Comparison of ENCODE assay signal across 8 cellular contexts in the genomic region with DNA sequence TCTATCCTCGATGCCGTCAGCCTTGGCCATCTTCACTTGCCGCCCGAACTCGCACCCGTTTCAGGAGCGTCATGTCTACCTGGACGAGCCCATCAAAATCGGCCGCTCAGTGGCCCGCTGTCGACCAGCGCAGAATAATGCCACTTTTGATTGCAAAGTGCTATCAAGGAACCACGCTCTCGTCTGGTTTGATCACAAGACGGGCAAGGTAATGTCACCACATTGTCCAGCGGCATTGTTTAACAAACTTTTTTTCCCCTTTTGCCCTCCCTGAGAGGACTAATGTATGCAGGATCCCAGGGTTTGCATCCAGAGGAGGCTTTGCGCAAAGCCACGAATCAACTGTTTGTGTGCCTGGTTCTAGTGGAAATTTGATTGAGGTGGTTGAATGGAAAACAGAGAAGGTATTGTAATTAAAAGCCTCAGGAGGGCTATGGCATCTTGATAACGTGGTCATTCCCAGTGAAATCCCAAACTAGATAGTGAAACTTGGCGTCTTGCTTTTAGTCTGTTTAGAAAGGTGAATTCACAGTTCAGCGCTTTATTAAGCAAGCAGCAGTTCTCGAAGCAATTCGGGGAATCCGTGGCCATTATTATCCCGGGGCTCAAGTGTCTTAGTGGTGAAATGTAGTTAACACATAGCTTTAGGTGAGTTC. TPM values are rescaled to one million over a fixed set of nuclear protein-coding genes. Genes with fewer than 3 reads are reported as not detected.
DNase-seq lines count a peak whose midpoint lies in the region; ATAC-seq lines count a peak whose summit lies in the region.

No MANE protein-coding gene starts in this region.

- CTCF ChIA-PET in activated CD4-positive, alpha-beta memory T cell treated with anti-CD3 and anti-CD28 coated beads, Interleukin-2, amount 10 ng/mL, durations not matched to agents 7 days and 5 days (lab: Charles Lee), result interaction anchor here (1.1 kb wide), 1 partner anchor 123 kb away, joined by 3 read pairs; no protein-coding TSS in a partner anchor

- H3K27ac ChIP-seq in iPS DF 6.9 (ENCODE audit: low read length), result no peak overlapping the region
- H3K27ac ChIP-seq in skin epidermis, result peak overlapping the region in 14 of 21 experiments; percentile 54 to 97 (median 91)

- no peak for DNase-seq in activated T-cell treated with anti-CD3 and anti-CD28 coated beads, Interleukin-2, amount 50 U/mL, for 4 hours
- no peak for DNase-seq in activated T-cell treated with anti-CD3 and anti-CD28 coated beads for 4 hours
- DNase-seq in activated CD4-positive, alpha-beta memory T cell treated with anti-CD3 and anti-CD28 coated beads, Interleukin-2, amount 10 ng/mL, durations not matched to agents 7 days and 5 days, result no peak
- no peak for DNase-seq in iPS DF 6.9 (ENCODE audit: low read depth, low spot score)
- no peak for DNase-seq in NCI-H146 treated with DMSO at 0.1 percent for 48 hours (lab: John Stamatoyannopoulos, UW; ENCODE audit: unreplicated experiment)
- no peak for DNase-seq in NCI-H128 (lab: John Stamatoyannopoulos, UW; ENCODE audit: unreplicated experiment)

- peaks cover 46% of the 10 kb centered on the region for H3K4me1 Mint-ChIP-seq in activated T-cell treated with anti-CD3 and anti-CD28 coated beads, Interleukin-2, amount 50 U/mL, for 4 hours (ENCODE audit: low read depth)
- H3K4me1 Mint-ChIP-seq in activated CD4-positive, alpha-beta memory T cell treated with anti-CD3 and anti-CD28 coated beads, Interleukin-2, amount 10 ng/mL, durations not matched to agents 7 days and 5 days, result peaks cover 50% of the 10 kb centered on the region

- H3K27me3 ChIP-seq in iPS DF 6.9 (ENCODE audit: control insufficient read depth, insufficient read depth, low read length), result no peaks in the 10 kb centered on the region

- no peaks in the 10 kb centered on the region for H3K4me1 ChIP-seq in iPS DF 6.9 (ENCODE audit: control insufficient read depth, insufficient read depth, low read length)

- H3K36me3 ChIP-seq in iPS DF 6.9 (ENCODE audit: control insufficient read depth, insufficient read depth, low read length), result no peaks in the 10 kb centered on the region

- H3K4me3 ChIP-seq in iPS DF 6.9 (ENCODE audit: low read length) (peak overlapping the region; percentile 80; the same call in 1 of the 2 replicates), skin epidermis (peak overlapping the region; percentile 73 to 98 (median 94))

- H3K4me3 Mint-ChIP-seq in activated T-cell treated with anti-CD3 and anti-CD28 coated beads, Interleukin-2, amount 50 U/mL, for 4 hours, result peak overlapping the region; percentile 97
- H3K4me3 Mint-ChIP-seq in activated CD4-positive, alpha-beta memory T cell treated with anti-CD3 and anti-CD28 coated beads, Interleukin-2, amount 10 ng/mL, durations not matched to agents 7 days and 5 days, result peak overlapping the region; percentile 97

- ATAC-seq in activated T-cell treated with anti-CD3 and anti-CD28 coated beads, Interleukin-2, amount 50 U/mL, for 4 hours, result no peak
- no peak for ATAC-seq in HG03521 (IDR thresholded peaks at IDR 0.05; ENCODE audit: unreplicated experiment)

- H3K9me3 ChIP-seq in iPS DF 6.9 (ENCODE audit: control insufficient read depth, insufficient read depth, low read length), result no peaks in the 10 kb centered on the region

- POLR2A ChIA-PET in activated CD4-positive, alpha-beta memory T cell treated with anti-CD3 and anti-CD28 coated beads, Interleukin-2, amount 10 ng/mL, durations not matched to agents 7 days and 5 days (lab: Charles Lee), result interaction anchor here (0.7 to 2.1 kb wide), 5 partner anchors 29 to 201 kb away, joined by 3 to 9 read pairs (median 3); a partner anchor contains a TSS

- H3K27ac Mint-ChIP-seq in activated CD4-positive, alpha-beta memory T cell treated with anti-CD3 and anti-CD28 coated beads, Interleukin-2, amount 10 ng/mL, durations not matched to agents 7 days and 5 days, result no peak overlapping the region

- H3K36me3 Mint-ChIP-seq in activated T-cell treated with anti-CD3 and anti-CD28 coated beads, Interleukin-2, amount 50 U/mL, for 4 hours (ENCODE audit: insufficient read depth), result peaks cover 13% of the 10 kb centered on the region
- H3K36me3 Mint-ChIP-seq in activated CD4-positive, alpha-beta memory T cell treated with anti-CD3 and anti-CD28 coated beads, Interleukin-2, amount 10 ng/mL, durations not matched to agents 7 days and 5 days (ENCODE audit: low read depth), result peaks cover 38% of the 10 kb centered on the region

- no peaks in the 10 kb centered on the region for H3K9me3 Mint-ChIP-seq in activated T-cell treated with anti-CD3 and anti-CD28 coated beads, Interleukin-2, amount 50 U/mL, for 4 hours
- H3K9me3 Mint-ChIP-seq in activated CD4-positive, alpha-beta memory T cell treated with anti-CD3 and anti-CD28 coated beads, Interleukin-2, amount 10 ng/mL, durations not matched to agents 7 days and 5 days, result no peaks in the 10 kb centered on the region

- no CpG with 5 or more reads among the region's 26 CpGs for WGBS in iPS DF 6.9 (ENCODE audit: insufficient coverage, insufficient read length)

- H3K27me3 Mint-ChIP-seq in activated T-cell treated with anti-CD3 and anti-CD28 coated beads, Interleukin-2, amount 50 U/mL, for 4 hours (ENCODE audit: low read depth), result peaks cover under 1% of the 10 kb centered on the region
- H3K27me3 Mint-ChIP-seq in activated CD4-positive, alpha-beta memory T cell treated with anti-CD3 and anti-CD28 coated beads, Interleukin-2, amount 10 ng/mL, durations not matched to agents 7 days and 5 days, result peaks cover 4% of the 10 kb centered on the region

RNA-seq across cellular contexts. Expression of a gene that starts 1.7 kb away (rescaled TPM):
- 10 to 100 TPM; 55.7 to 61.4 (median 56.1) TPM for total RNA-seq in activated T-cell treated with anti-CD3 and anti-CD28 coated beads, Interleukin-2, amount 50 U/mL, for 4 hours
- 10 to 100 TPM; 53.4 to 55.6 TPM for total RNA-seq in activated CD4-positive, alpha-beta memory T cell treated with anti-CD3 and anti-CD28 coated beads, Interleukin-2, amount 10 ng/mL, durations not matched to agents 7 days and 5 days
